14 cellular contexts compared by ENCODE assay signal in the genomic region with DNA sequence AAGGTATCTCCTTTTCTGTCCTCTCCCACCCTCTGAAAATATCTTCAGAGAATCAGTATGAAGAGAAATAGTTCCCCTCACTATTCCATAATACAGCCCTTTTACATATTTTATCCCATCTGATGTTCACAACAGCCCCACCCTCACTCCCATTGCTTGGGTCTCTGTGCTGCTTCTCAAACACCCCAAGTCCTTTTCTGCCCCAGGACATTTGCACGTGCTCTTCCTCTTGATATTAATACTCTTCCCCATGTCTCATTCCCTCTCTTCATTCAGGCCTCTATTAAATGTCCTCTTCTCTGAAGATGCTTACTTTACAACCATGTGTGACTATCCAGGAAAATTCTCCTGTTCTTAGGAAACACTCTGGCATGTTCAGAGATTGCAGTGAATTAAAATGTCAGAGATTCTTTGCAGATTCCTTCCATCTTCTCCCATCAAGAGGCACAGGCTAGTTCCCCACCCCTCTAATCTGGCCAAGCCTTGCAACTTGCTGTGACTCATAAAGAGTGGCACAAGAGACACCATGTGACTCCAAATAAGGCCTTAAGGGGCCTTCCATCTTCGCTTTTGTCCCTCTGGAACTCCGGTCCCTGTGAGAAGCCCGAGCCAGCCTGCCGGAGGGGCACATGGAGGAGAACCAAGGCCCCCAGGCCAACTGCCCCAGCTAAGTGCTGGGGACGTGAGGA.
A peak's percentile ranks its signal among the peaks of the same experiment; 100 is the strongest.
DNase-seq lines count a peak whose midpoint lies in the region; ATAC-seq and TF ChIP-seq lines count a peak whose summit lies in the region.
"Had no signal": no experiment of that assay in that cellular context is flagged by ENCODE, and none has a peak within 500 bp of the region (broad histone marks: within the 10 kb centered on the region; RNA-seq: fewer than 3 reads in every experiment).

No MANE protein-coding gene starts in this region.

- H3K4me1 ChIP-seq in osteoblast (ENCODE audit: insufficient read depth, low read length): peaks cover 56% of the 10 kb centered on the region

- H4K20me1 ChIP-seq in osteoblast (ENCODE audit: insufficient read depth, low read length): no peaks in the 10 kb centered on the region

- H3K36me3 ChIP-seq in osteoblast (ENCODE audit: insufficient read depth, low read length): no peaks in the 10 kb centered on the region
- H3K36me3 ChIP-seq: tibial artery had no signal

- no peak overlapping the region for H2AFZ ChIP-seq in osteoblast (ENCODE audit: low read length)

- TF ChIP-seq POLR2A in NB4 (IDR thresholded peaks at IDR 0.05; ENCODE audit: extremely low read depth, insufficient read length) (no peak), GM18505 (IDR thresholded peaks at IDR 0.05; ENCODE audit: borderline replicate concordance, extremely low read depth, insufficient read depth, insufficient read length) (no peak)

- H3K27ac Mint-ChIP-seq in T-helper 1 cell treated with Interleukin-12 subunit alpha and Interleukin-12 subunit beta and Interleukin-4 antibody, amounts not matched to agents 30 μg/mL and 1 μg/mL, for 36 hours: peak overlapping the region; percentile 22
- H3K27ac Mint-ChIP-seq in chondrocyte (ENCODE audit: unreplicated experiment): peak overlapping the region; percentile 65

- peak overlapping the region; percentile 25 for H3K4me3 Mint-ChIP-seq in T-helper 1 cell treated with Interleukin-12 subunit alpha and Interleukin-12 subunit beta and Interleukin-4 antibody, amounts not matched to agents 30 μg/mL and 1 μg/mL, for 36 hours
- no peak overlapping the region for H3K4me3 Mint-ChIP-seq in chondrocyte (ENCODE audit: unreplicated experiment)

- H3K36me3 Mint-ChIP-seq in T-helper 1 cell treated with Interleukin-12 subunit alpha and Interleukin-12 subunit beta and Interleukin-4 antibody, amounts not matched to agents 30 μg/mL and 1 μg/mL, for 36 hours (ENCODE audit: low read depth): peaks cover 9% of the 10 kb centered on the region
- peaks cover 5% of the 10 kb centered on the region for H3K36me3 Mint-ChIP-seq in chondrocyte (ENCODE audit: low read depth)

- H3K27me3 Mint-ChIP-seq in T-helper 1 cell treated with Interleukin-12 subunit alpha and Interleukin-12 subunit beta and Interleukin-4 antibody, amounts not matched to agents 30 μg/mL and 1 μg/mL, for 36 hours (ENCODE audit: low read depth): no peaks in the 10 kb centered on the region
- H3K27me3 Mint-ChIP-seq in chondrocyte (ENCODE audit: low read depth): no peaks in the 10 kb centered on the region

- H3K27ac ChIP-seq in osteoblast (ENCODE audit: low read depth, low read length): peak overlapping the region; percentile 100
- H3K27ac ChIP-seq: body of pancreas had no signal

- no peak for TF ChIP-seq CTCF in NB4 (IDR thresholded peaks at IDR 0.05; ENCODE audit: low read depth, low read length)
- TF ChIP-seq CTCF in chondrocyte (IDR thresholded peaks at IDR 0.05): no peak
- no peak for TF ChIP-seq CTCF in osteoblast (IDR thresholded peaks at IDR 0.05; ENCODE audit: extremely low read depth, low read depth, low read length)

- H3K9me3 ChIP-seq in osteoblast (ENCODE audit: low read depth, low read length): no peaks in the 10 kb centered on the region
- H3K9me3 ChIP-seq: body of pancreas, mucosa of descending colon had no signal

- H3K9me3 Mint-ChIP-seq in T-helper 1 cell treated with Interleukin-12 subunit alpha and Interleukin-12 subunit beta and Interleukin-4 antibody, amounts not matched to agents 30 μg/mL and 1 μg/mL, for 36 hours: no peaks in the 10 kb centered on the region
- H3K9me3 Mint-ChIP-seq in chondrocyte (ENCODE audit: low read depth): peaks cover 7% of the 10 kb centered on the region

- DNase-seq in T-helper 1 cell (no peak), NB4 (ENCODE audit: low read depth) (peak; percentile 65), chondrocyte (ENCODE audit: low spot score) (no peak), osteoblast (ENCODE audit: insufficient read length, low spot score, missing footprints) (peak; percentile 76)
- DNase-seq in stimulated activated CD4-positive, alpha-beta T cell treated with anti-CD3 and anti-CD28 coated beads, Interleukin-12 subunit alpha, Interleukin-12 subunit beta, amount 100 ng/mL, for 4 hours: no peak
- DNase-seq: body of pancreas, DND-41, KG1, mucosa of descending colon, tibial artery had no signal

- no peaks in the 10 kb centered on the region for H3K27me3 ChIP-seq in osteoblast (ENCODE audit: insufficient read depth, low read length)
- H3K27me3 ChIP-seq: body of pancreas, tibial artery had no signal

- H3K79me2 ChIP-seq in osteoblast (ENCODE audit: insufficient read depth, low read length): peaks cover 6% of the 10 kb centered on the region

- peaks cover 59% of the 10 kb centered on the region for H3K4me1 Mint-ChIP-seq in T-helper 1 cell treated with Interleukin-12 subunit alpha and Interleukin-12 subunit beta and Interleukin-4 antibody, amounts not matched to agents 30 μg/mL and 1 μg/mL, for 36 hours (ENCODE audit: low read depth)
- H3K4me1 Mint-ChIP-seq in chondrocyte (ENCODE audit: low read depth): peaks cover 68% of the 10 kb centered on the region

- ATAC-seq in GM18505 (IDR thresholded peaks at IDR 0.05; ENCODE audit: unreplicated experiment) (no peak), GM19467 (IDR thresholded peaks at IDR 0.05; ENCODE audit: unreplicated experiment) (no peak)
- ATAC-seq: body of pancreas, mucosa of descending colon, right cardiac atrium had no signal

- no peak overlapping the region for H3K4me2 ChIP-seq in osteoblast (ENCODE audit: insufficient read depth, low read length)

- H3K4me3 ChIP-seq in NB4 (ENCODE audit: low read depth, low read length): no peak overlapping the region
- H3K4me3 ChIP-seq in osteoblast (ENCODE audit: insufficient read depth, low read length): no peak overlapping the region
- H3K4me3 ChIP-seq: body of pancreas, mucosa of descending colon, tibial artery had no signal

Comparison
In these comparisons a context has a peak if more than half of its experiments do, and no peak if none do; other contexts are left out.
1. DNase-seq: peak in NB4 (single experiment) and osteoblast (single experiment); none in T-helper 1 cell (0 of 5), chondrocyte (single experiment) and stimulated activated CD4-positive, alpha-beta T cell treated with anti-CD3 and anti-CD28 coated beads, Interleukin-12 subunit alpha, Interleukin-12 subunit beta, amount 100 ng/mL, for 4 hours (single experiment).